Comparison of ENCODE assay signal across 23 cellular contexts in genomic region chr19:38919837-38920528, GRCh38. TPM values are rescaled to one million over a fixed set of nuclear protein-coding genes. Genes with fewer than 3 reads are reported as not detected.
DNase-seq lines count a peak whose midpoint lies in the region; ATAC-seq, FAIRE-seq and TF ChIP-seq lines count a peak whose summit lies in the region.
"Had no signal": no experiment of that assay in that cellular context is flagged by ENCODE, and none has a peak within 500 bp of the region (broad histone marks: within the 10 kb centered on the region; RNA-seq: fewer than 3 reads in every experiment).

No MANE protein-coding gene starts in this region.

- H3K36me3 ChIP-seq in K562 (ENCODE audit: control insufficient read depth, insufficient read depth, low read length) = peaks cover 38% of the 10 kb centered on the region; the same call in 1 of the 3 replicates

- DNase-seq in D721Med (ENCODE audit: insufficient read length, low spot score) = peak; percentile 6
- DNase-seq in HuH-7 (ENCODE audit: low spot score) = peak; percentile 1
- peak in 1 of 4 experiments; percentile 10 for DNase-seq in K562 (ENCODE audit: extremely low read depth in 1 of 4, low spot score in 3 of 4)
- DNase-seq in posterior vena cava (ENCODE audit: low spot score) = peak; percentile 58
- DNase-seq in GOT3 (lab: John Stamatoyannopoulos, UW) = no peak
- DNase-seq in hippocampal formation (lab: John Stamatoyannopoulos, UW) = no peak
- DNase-seq in stimulated activated CD4-positive, alpha-beta T cell treated with anti-CD3 and anti-CD28 coated beads, Interleukin-4, amount 100 ng/mL, for 24 hours = no peak
- DNase-seq: CD8-positive, alpha-beta memory T cell; DMS53; GDM1; Karpas-422; NCI-H1694; NCI-H2081 treated with DMSO at 0.1 percent for 48 hours; NCI-H446; NCI-H526; OCI-M1 had no signal

- H3K27ac ChIP-seq in K562 (ENCODE audit: extremely low read depth, low read depth, low read length) = no peak overlapping the region
- H3K27ac ChIP-seq: C4-2B had no signal

- no TSS peak for BruUV-seq in K562 (replicated peaks; lab: Mats Ljungman, UMichigan)

- H3K4me2 ChIP-seq in K562 (ENCODE audit: insufficient read depth, low read length) = no peak overlapping the region

- H3K4me3 ChIP-seq in K562 = no peak overlapping the region
- H3K4me3 ChIP-seq: HAP-1 had no signal

- TF ChIP-seq CTCF in D721Med (IDR thresholded peaks at IDR 0.05; ENCODE audit: insufficient read depth, missing control alignments) (no peak), K562 (IDR thresholded peaks at IDR 0.05 in 2 of 3, conservative IDR thresholded peaks at IDR 0.05 in 1 of 3; ENCODE audit: insufficient read depth in 2 of 3, low read depth in 1 of 3, low read length in 3 of 3) (no peak)

- no peaks in the 10 kb centered on the region for H3K27me3 ChIP-seq in K562 (ENCODE audit: control insufficient read depth in 2 of 2, insufficient read depth in 2 of 2, low read length in 2 of 2)

- TF ChIP-seq RAD21 in K562 (CRISPR knock-in tag; conservative IDR thresholded peaks at IDR 0.05 in 1 of 2, IDR thresholded peaks at IDR 0.05 in 1 of 2) = no peak

- ATAC-seq in K562 = no peak
- ATAC-seq: Right ventricle myocardium inferior had no signal

- in situ Hi-C loops in K562 (cut with MboI) = loop anchor here (10.0 kb wide), 1 partner anchor 395 kb away; no protein-coding TSS in a partner anchor

- POLR2A ChIA-PET in K562 (lab: Yijun Ruan, JAX) = interaction anchor here (0.6 to 0.9 kb wide), 2 partner anchors 88 to 169 kb away, joined by 3 read pairs; partner anchors contain the start of gene ECH1

- no peak for TF ChIP-seq POLR2A in K562 (conservative IDR thresholded peaks at IDR 0.05)

- H3K79me2 ChIP-seq in K562 (ENCODE audit: control insufficient read depth, insufficient read depth, low read length) = no peaks in the 10 kb centered on the region

- H3K4me1 ChIP-seq in K562 (replicated peaks in 1 of 2; ENCODE audit: control insufficient read depth in 2 of 2, insufficient read depth in 2 of 2, low read length in 2 of 2) = peaks cover 0 to 40% of the 10 kb centered on the region in 2 experiments; a peak in 3 of 5 replicates
- H3K4me1 ChIP-seq: HAP-1 had no signal

- 68% methylated on average over 11 of the region's 21 CpGs for whole genome bisulfite sequencing in K562 (ENCODE audit: insufficient coverage, low coverage, missing lambda C conversion rate)

- H4K20me1 ChIP-seq in K562 (replicated peaks; ENCODE audit: control insufficient read depth, insufficient read depth, low read length) = no peaks in the 10 kb centered on the region

- FAIRE-seq in D721Med (lab: Jason Lieb, UNC) (no peak), K562 (lab: Jason Lieb, UNC) (no peak)
- FAIRE-seq: RCC 7860 had no signal

- H3K9ac ChIP-seq in K562 (ENCODE audit: insufficient read depth in 1 of 2, low read depth in 2 of 2, low read length in 2 of 2) = peak overlapping the region in 1 of 2 experiments; percentile 22; a peak in 1 of 4 replicates

- CTCF ChIA-PET in K562 (lab: Yijun Ruan, JAX; ENCODE audit: low intra/inter-chr PET ratio) = no interaction called here

- H2AFZ ChIP-seq in K562 (ENCODE audit: low read depth, low read length) = no peak overlapping the region

- intact Hi-C loops in K562 (cut with micrococcal nuclease) = no loop called here
- intact Hi-C loops in posterior vena cava (cut with DNase I) = loop anchor here in 1 of 2 donors (5.0 kb wide), 1 partner anchor 882 kb away; no protein-coding TSS in a partner anchor

- H3K9me3 ChIP-seq in K562 (replicated peaks; ENCODE audit: control insufficient read depth, insufficient read depth, low read depth, low read length) = no peaks in the 10 kb centered on the region
- H3K9me3 ChIP-seq: HAP-1 had no signal

- no peaks in the 10 kb centered on the region for H3K9me1 ChIP-seq in K562 (ENCODE audit: control insufficient read depth, insufficient read depth, low read length)

- no peak for TF ChIP-seq EP300 in K562 (IDR thresholded peaks at IDR 0.05; ENCODE audit: low read length)

RNA-seq across cellular contexts. Expression of gene CCER2, which starts 8.0 kb away (rescaled TPM):
- total RNA-seq in K562 (2011; cell fraction: chromatin; rRNA removed; ENCODE audit: low replicate concordance) = 1.8 and 2.5 TPM in 2 replicates
- total RNA-seq in K562 (2011; cell fraction: nucleolus; rRNA removed) = 0.66 and 1.7 TPM in 2 replicates
- 0.84 and 1.2 TPM in 2 replicates for total RNA-seq in K562 (2011; cell fraction: nucleoplasm; rRNA removed)
- not detected in 2 replicates for total RNA-seq in K562 (2014; rRNA removed)
- not detected in 2 replicates for total RNA-seq in K562 (2014; rRNA removed; fragmentation: Illumina TruSeq; extraction: Trizol)
- not detected in 2 replicates for total RNA-seq in K562 (2015; rRNA removed; fragmentation: Illumina TruSeq; extraction: Trizol)
- 0.40 TPM in 1 of 2 replicates, not detected in the other for total RNA-seq in K562 (2021)
- 0.19 and 0.21 TPM in 2 replicates for polyA plus RNA-seq in K562 (2011; rRNA removed)
- 0.19 TPM in 1 of 2 replicates, not detected in the other for polyA plus RNA-seq in K562 (2011; cell fraction: cytosol; rRNA removed)
- polyA plus RNA-seq in K562 (2011; cell fraction: nucleus; rRNA removed) = 1.4 and 1.7 TPM in 2 replicates
- 0.61 and 1.2 TPM in 2 replicates for polyA plus RNA-seq in K562 (2012)
- polyA plus RNA-seq in K562 (2014; fragmentation: Illumina TruSeq; extraction: Trizol) = not detected in 2 replicates
- polyA plus RNA-seq in K562 (2014; fragmentation: Nextera tagmentation; extraction: Ambion mirVana) = not detected
- 0.13 and 0.68 TPM in 2 replicates for polyA plus RNA-seq in K562 (2014; rRNA removed)
- polyA minus RNA-seq in K562 (2011; rRNA and poly(A)+ RNA removed) = not detected in 2 replicates
- polyA minus RNA-seq in K562 (2011; cell fraction: cytosol; rRNA and poly(A)+ RNA removed) = not detected in 2 replicates
- polyA minus RNA-seq in K562 (2011; cell fraction: nucleus; rRNA and poly(A)+ RNA removed) = not detected in 2 replicates
- total RNA-seq in posterior vena cava = under 1 TPM; 0.24 to 0.37 TPM
- total RNA-seq: HT1080, MCF 10A, Right ventricle myocardium inferior had no signal
- polyA plus RNA-seq: CD8-positive, alpha-beta memory T cell; IgD-negative memory B cell had no signal

RNA-seq across cellular contexts. Expression of gene SARS2, which starts 10.6 kb away (rescaled TPM):
- total RNA-seq in K562 (2011; cell fraction: chromatin; rRNA removed; ENCODE audit: low replicate concordance) = 95.5 and 266 TPM in 2 replicates
- 170 and 174 TPM in 2 replicates for total RNA-seq in K562 (2011; cell fraction: nucleolus; rRNA removed)
- total RNA-seq in K562 (2011; cell fraction: nucleoplasm; rRNA removed) = 96.4 and 116 TPM in 2 replicates
- total RNA-seq in K562 (2014; rRNA removed) (32.2 and 39.5 TPM in 2 replicates), K562 (2014; rRNA removed; fragmentation: Illumina TruSeq; extraction: Trizol) (12.8 and 15.5 TPM in 2 replicates), K562 (2015; rRNA removed; fragmentation: Illumina TruSeq; extraction: Trizol) (36.3 and 38.0 TPM in 2 replicates), K562 (2021) (50.6 and 59.1 TPM in 2 replicates), posterior vena cava (1 to 10 TPM; 8.2 to 9.5 TPM)
- polyA plus RNA-seq in K562 (2011; rRNA removed) (31.3 and 55.5 TPM in 2 replicates), K562 (2014; fragmentation: Illumina TruSeq; extraction: Trizol) (31.7 and 55.2 TPM in 2 replicates), K562 (2014; fragmentation: Nextera tagmentation; extraction: Ambion mirVana) (1 to 10 TPM; 3.1 to 7.0 TPM), K562 (2014; rRNA removed) (55.5 and 60.3 TPM in 2 replicates)
- polyA plus RNA-seq in K562 (2011; cell fraction: cytosol; rRNA removed) = 42.5 and 85.9 TPM in 2 replicates
- 237 and 321 TPM in 2 replicates for polyA plus RNA-seq in K562 (2011; cell fraction: nucleus; rRNA removed)
- polyA plus RNA-seq in K562 (2012) = 39.9 and 57.3 TPM in 2 replicates
- 13.7 and 15.9 TPM in 2 replicates for polyA minus RNA-seq in K562 (2011; rRNA and poly(A)+ RNA removed)
- 25.8 and 38.1 TPM in 2 replicates for polyA minus RNA-seq in K562 (2011; cell fraction: cytosol; rRNA and poly(A)+ RNA removed)
- 41.6 and 51.5 TPM in 2 replicates for polyA minus RNA-seq in K562 (2011; cell fraction: nucleus; rRNA and poly(A)+ RNA removed)

RNA-seq across cellular contexts. Expression of gene MRPS12, which starts 10.8 kb away (rescaled TPM):
- 18.6 and 46.8 TPM in 2 replicates for total RNA-seq in K562 (2011; cell fraction: chromatin; rRNA removed; ENCODE audit: low replicate concordance)
- total RNA-seq in K562 (2011; cell fraction: nucleolus; rRNA removed) = 67.2 and 67.4 TPM in 2 replicates
- total RNA-seq in K562 (2011; cell fraction: nucleoplasm; rRNA removed) = 46.9 and 47.3 TPM in 2 replicates
- 174 and 225 TPM in 2 replicates for total RNA-seq in K562 (2014; rRNA removed)
- total RNA-seq in K562 (2014; rRNA removed; fragmentation: Illumina TruSeq; extraction: Trizol) = 31.3 and 41.1 TPM in 2 replicates
- 91.9 and 92.7 TPM in 2 replicates for total RNA-seq in K562 (2015; rRNA removed; fragmentation: Illumina TruSeq; extraction: Trizol)
- total RNA-seq in K562 (2021) = 144 and 156 TPM in 2 replicates
- 52.0 and 68.0 TPM in 2 replicates for polyA plus RNA-seq in K562 (2011; rRNA removed)
- polyA plus RNA-seq in K562 (2011; cell fraction: cytosol; rRNA removed) = 122 and 307 TPM in 2 replicates
- polyA plus RNA-seq in K562 (2011; cell fraction: nucleus; rRNA removed) = 53.5 and 73.2 TPM in 2 replicates
- polyA plus RNA-seq in K562 (2012) = 78.3 and 98.7 TPM in 2 replicates
- 42.9 and 93.5 TPM in 2 replicates for polyA plus RNA-seq in K562 (2014; fragmentation: Illumina TruSeq; extraction: Trizol)
- 10 to 100 TPM in 1 of 2 experiments, 1 to 10 TPM in 1; 8.1 to 34.5 TPM for polyA plus RNA-seq in K562 (2014; fragmentation: Nextera tagmentation; extraction: Ambion mirVana)
- polyA plus RNA-seq in K562 (2014; rRNA removed) = 143 and 177 TPM in 2 replicates
- polyA minus RNA-seq in K562 (2011; rRNA and poly(A)+ RNA removed) = 16.9 and 20.7 TPM in 2 replicates
- 41.0 and 46.2 TPM in 2 replicates for polyA minus RNA-seq in K562 (2011; cell fraction: cytosol; rRNA and poly(A)+ RNA removed)
- 23.0 and 36.5 TPM in 2 replicates for polyA minus RNA-seq in K562 (2011; cell fraction: nucleus; rRNA and poly(A)+ RNA removed)
- total RNA-seq in posterior vena cava = 10 to 100 TPM; 17.8 to 21.4 TPM

RNA-seq across cellular contexts. Expression of gene NFKBIB, which starts 20.2 kb away (rescaled TPM):
- total RNA-seq in K562 (2011; cell fraction: chromatin; rRNA removed; ENCODE audit: low replicate concordance) = 2.3 and 3.5 TPM in 2 replicates
- total RNA-seq in K562 (2011; cell fraction: nucleolus; rRNA removed) = 5.9 and 6.2 TPM in 2 replicates
- total RNA-seq in K562 (2011; cell fraction: nucleoplasm; rRNA removed) = 2.7 and 3.9 TPM in 2 replicates
- total RNA-seq in K562 (2014; rRNA removed) (37.6 and 54.8 TPM in 2 replicates), K562 (2014; rRNA removed; fragmentation: Illumina TruSeq; extraction: Trizol) (5.8 and 6.1 TPM in 2 replicates), K562 (2015; rRNA removed; fragmentation: Illumina TruSeq; extraction: Trizol) (12.9 TPM in 2 replicates), K562 (2021) (33.5 and 34.7 TPM in 2 replicates), posterior vena cava (10 to 100 TPM; 19.3 to 23.1 TPM)
- polyA plus RNA-seq in K562 (2011; rRNA removed) (10.4 and 11.7 TPM in 2 replicates), K562 (2014; fragmentation: Illumina TruSeq; extraction: Trizol) (7.2 and 14.4 TPM in 2 replicates), K562 (2014; fragmentation: Nextera tagmentation; extraction: Ambion mirVana) (1 to 10 TPM; 1.5 to 1.7 TPM), K562 (2014; rRNA removed) (44.9 and 46.7 TPM in 2 replicates)
- polyA plus RNA-seq in K562 (2011; cell fraction: cytosol; rRNA removed) = 16.2 and 53.2 TPM in 2 replicates
- 5.9 and 10.5 TPM in 2 replicates for polyA plus RNA-seq in K562 (2011; cell fraction: nucleus; rRNA removed)
- polyA plus RNA-seq in K562 (2012) = 26.4 and 28.8 TPM in 2 replicates
- polyA minus RNA-seq in K562 (2011; rRNA and poly(A)+ RNA removed) = 1.9 and 2.9 TPM in 2 replicates
- 7.3 and 8.0 TPM in 2 replicates for polyA minus RNA-seq in K562 (2011; cell fraction: cytosol; rRNA and poly(A)+ RNA removed)
- polyA minus RNA-seq in K562 (2011; cell fraction: nucleus; rRNA and poly(A)+ RNA removed) = 2.3 and 2.7 TPM in 2 replicates

RNA-seq across cellular contexts. Expression of gene SIRT2, which starts 20.6 kb away (rescaled TPM):
- total RNA-seq in K562 (2011; cell fraction: chromatin; rRNA removed; ENCODE audit: low replicate concordance) = 51.5 and 89.0 TPM in 2 replicates
- total RNA-seq in K562 (2011; cell fraction: nucleolus; rRNA removed) = 47.7 and 48.2 TPM in 2 replicates
- 57.0 and 77.0 TPM in 2 replicates for total RNA-seq in K562 (2011; cell fraction: nucleoplasm; rRNA removed)
- total RNA-seq in K562 (2014; rRNA removed) = 24.0 and 31.6 TPM in 2 replicates
- 12.6 and 14.4 TPM in 2 replicates for total RNA-seq in K562 (2014; rRNA removed; fragmentation: Illumina TruSeq; extraction: Trizol)
- 21.6 and 21.7 TPM in 2 replicates for total RNA-seq in K562 (2015; rRNA removed; fragmentation: Illumina TruSeq; extraction: Trizol)
- total RNA-seq in K562 (2021) = 25.3 and 26.0 TPM in 2 replicates
- 22.9 and 39.8 TPM in 2 replicates for polyA plus RNA-seq in K562 (2011; rRNA removed)
- 33.3 and 43.6 TPM in 2 replicates for polyA plus RNA-seq in K562 (2011; cell fraction: cytosol; rRNA removed)
- polyA plus RNA-seq in K562 (2011; cell fraction: nucleus; rRNA removed) = 46.8 and 54.3 TPM in 2 replicates
- polyA plus RNA-seq in K562 (2012) = 29.5 and 74.2 TPM in 2 replicates
- polyA plus RNA-seq in K562 (2014; fragmentation: Illumina TruSeq; extraction: Trizol) = 32.6 and 35.2 TPM in 2 replicates
- polyA plus RNA-seq in K562 (2014; fragmentation: Nextera tagmentation; extraction: Ambion mirVana) = 1 to 10 TPM; 2.3 to 7.1 TPM
- polyA plus RNA-seq in K562 (2014; rRNA removed) = 23.5 and 24.6 TPM in 2 replicates
- 12.1 and 15.4 TPM in 2 replicates for polyA minus RNA-seq in K562 (2011; rRNA and poly(A)+ RNA removed)
- 11.6 and 18.3 TPM in 2 replicates for polyA minus RNA-seq in K562 (2011; cell fraction: cytosol; rRNA and poly(A)+ RNA removed)
- 9.6 and 15.1 TPM in 2 replicates for polyA minus RNA-seq in K562 (2011; cell fraction: nucleus; rRNA and poly(A)+ RNA removed)
- 10 to 100 TPM; 41.7 to 48.1 TPM for total RNA-seq in posterior vena cava

Comparison
In these comparisons a context has a peak if more than half of its experiments do, and no peak if none do; other contexts are left out.
1. DNase-seq: peak in D721Med (single experiment), HuH-7 (single experiment) and posterior vena cava (single experiment); none in GOT3 (single experiment), hippocampal formation (0 of 2) and stimulated activated CD4-positive, alpha-beta T cell treated with anti-CD3 and anti-CD28 coated beads, Interleukin-4, amount 100 ng/mL, for 24 hours (single experiment).